ENCODE assay signal across 14 cellular contexts in genomic region chr17:72640415-72641165, GRCh38.
DNase-seq lines count a peak whose midpoint lies in the region; ATAC-seq, FAIRE-seq and TF ChIP-seq lines count a peak whose summit lies in the region.
"Had no signal": no experiment of that assay in that cellular context is flagged by ENCODE, and none has a peak within 500 bp of the region (broad histone marks: within the 10 kb centered on the region; RNA-seq: fewer than 3 reads in every experiment).

No MANE protein-coding gene starts in this region.

- no peaks in the 10 kb centered on the region for H3K9me2 ChIP-seq in HCT116 (ENCODE audit: insufficient read depth)

- TF ChIP-seq RAD21 in HCT116 (IDR thresholded peaks at IDR 0.05; ENCODE audit: low read depth) = no peak; the same call in 1 of the 2 replicates

- WGBS in thymus = 40% methylated on average over 61 of the region's 61 CpGs

- CTCF ChIA-PET in HCT116 (lab: Charles Lee) = no interaction called here

- RAD21 ChIA-PET in HCT116 (lab: Charles Lee; ENCODE audit: low non-redundant PET in 1 of 2, low total read pairs in 2 of 2, uncharacterized antibody in 2 of 2, unreplicated experiment in 2 of 2) = interaction anchor here in 1 of 2 experiments (0.6 kb wide), 1 partner anchor 25 kb away, joined by 5 read pairs; no protein-coding TSS in a partner anchor

- FAIRE-seq in keratinocyte (lab: Jason Lieb, UNC) = no peak

- peak overlapping the region; percentile 50 for H3K9ac ChIP-seq in HCT116 (ENCODE audit: low read length)
- H3K9ac ChIP-seq in keratinocyte (ENCODE audit: control insufficient read depth, extremely low read depth, insufficient read depth, low read length) = peak overlapping the region; percentile 47

- H3K9me3 ChIP-seq in HCT116 (ENCODE audit: control insufficient read depth in 1 of 2, insufficient read depth in 1 of 2, low read depth in 1 of 2, low read length in 2 of 2) (no peaks in the 10 kb centered on the region; a peak in 1 of 4 replicates), keratinocyte (ENCODE audit: control insufficient read depth, low read depth, low read length) (no peaks in the 10 kb centered on the region), thymus (ENCODE audit: control insufficient read depth) (no peaks in the 10 kb centered on the region)

- POLR2A ChIA-PET in HCT116 (lab: Charles Lee) = no interaction called here

- peaks cover 16 to 29% of the 10 kb centered on the region in 2 experiments for H3K4me1 ChIP-seq in HCT116 (ENCODE audit: control insufficient read depth in 1 of 2, insufficient read depth in 2 of 2, low read length in 2 of 2)
- H3K4me1 ChIP-seq in keratinocyte (ENCODE audit: control insufficient read depth, extremely low read depth, insufficient read depth, low read length) = peaks cover 12% of the 10 kb centered on the region
- H3K4me1 ChIP-seq in thymus (ENCODE audit: control insufficient read depth, insufficient read depth, low read length) = peaks cover 2% of the 10 kb centered on the region

- dilution Hi-C loops in keratinocyte (cut with MboI; ENCODE audit: extremely low pct_ligation_motif_present, low sequenced_read_pairs) = no loop called here

- no peak for TF ChIP-seq POLR2A in HCT116 (IDR thresholded peaks at IDR 0.05; ENCODE audit: borderline replicate concordance, extremely low read depth, insufficient read depth, insufficient read length)

- BruUV-seq in HCT116 (replicated peaks; lab: Mats Ljungman, UMichigan) = TSS peak; percentile 90

- H3K9me1 ChIP-seq in keratinocyte (ENCODE audit: control insufficient read depth, extremely low read depth, insufficient read depth, low read length) = no peaks in the 10 kb centered on the region

- peak overlapping the region; percentile 15 for H2AFZ ChIP-seq in HCT116 (ENCODE audit: low read depth, low read length, poor library complexity, severe bottlenecking)
- peak overlapping the region; percentile 55 for H2AFZ ChIP-seq in keratinocyte (ENCODE audit: control insufficient read depth, low read length)

- no peak for DNase-seq in HCT116 (ENCODE audit: low read depth, low spot score)
- peak; percentile 84 for DNase-seq in NCI-H69 (lab: John Stamatoyannopoulos, UW)
- no peak for DNase-seq in keratinocyte (ENCODE audit: low read depth, low spot score)
- DNase-seq in activated T-cell treated with anti-CD3 and anti-CD28 coated beads, Interleukin-2, amount 50 U/mL, for 48 hours = no peak
- DNase-seq: activated CD4-positive, alpha-beta T cell treated with anti-CD3 and anti-CD28 coated beads, Interleukin-2, amount 10 ng/mL, durations not matched to agents 24 days and 14 days; CD4-positive, alpha-beta memory T cell; immature natural killer cell; naive thymus-derived CD8-positive, alpha-beta T cell; NCI-H2171 treated with DMSO at 0.1 percent for 48 hours; RPMI8226; stimulated activated naive CD8-positive, alpha-beta T cell treated with anti-CD3 and anti-CD28 coated beads, Interleukin-15, amount 100 ng/mL, for 72 hours had no signal

- intact Hi-C loops in HCT116 (cut with micrococcal nuclease) = no loop called here

- no peaks in the 10 kb centered on the region for H3K79me2 ChIP-seq in HCT116 (ENCODE audit: insufficient read depth, low read length)
- H3K79me2 ChIP-seq in keratinocyte (ENCODE audit: control insufficient read depth, insufficient read depth, low read length) = no peaks in the 10 kb centered on the region

- H3K4me3 ChIP-seq in HCT116 (replicated peaks in 1 of 2; ENCODE audit: low read depth in 1 of 2, low read length in 2 of 2) (peak overlapping the region; percentile 22 to 31), keratinocyte (ENCODE audit: control insufficient read depth in 2 of 3, extremely low read depth in 1 of 3, insufficient read depth in 2 of 3, low read depth in 1 of 3, low read length in 3 of 3) (peak overlapping the region in 2 of 3 experiments; percentile 51 to 60), thymus (ENCODE audit: low read length) (no peak overlapping the region)

- TF ChIP-seq CTCF in HCT116 (IDR thresholded peaks at IDR 0.05 in 2 of 3, conservative IDR thresholded peaks at IDR 0.05 in 1 of 3; ENCODE audit: borderline replicate concordance in 1 of 3, insufficient read depth in 1 of 3, low read depth in 2 of 3, low read length in 2 of 3) (no peak), keratinocyte (optimal IDR thresholded peaks at IDR 0.05 in 1 of 3, IDR thresholded peaks at IDR 0.05 in 1 of 3, conservative IDR thresholded peaks at IDR 0.05 in 1 of 3; ENCODE audit: extremely low read depth in 1 of 3, insufficient read depth in 2 of 3, low read length in 3 of 3) (no peak)

- ATAC-seq in HCT116 = peak; percentile 85
- no peak for ATAC-seq in GM21526 (IDR thresholded peaks at IDR 0.05; ENCODE audit: low FRiP score, unreplicated experiment)
- no peak for ATAC-seq in GM18858 (IDR thresholded peaks at IDR 0.05; ENCODE audit: unreplicated experiment)
- ATAC-seq: naive thymus-derived CD8-positive, alpha-beta T cell; stimulated activated naive CD8-positive, alpha-beta T cell treated with anti-CD3 and anti-CD28 coated beads, Interleukin-15, amount 100 ng/mL, for 72 hours had no signal

- peak overlapping the region; percentile 66 for H3K4me2 ChIP-seq in HCT116 (ENCODE audit: low read length)
- peak overlapping the region; percentile 75 for H3K4me2 ChIP-seq in keratinocyte (ENCODE audit: control insufficient read depth, extremely low read depth, insufficient read depth, low read depth, low read length)

- H3K27me3 ChIP-seq in HCT116 (ENCODE audit: insufficient read depth, low read length) (no peaks in the 10 kb centered on the region), keratinocyte (ENCODE audit: control insufficient read depth, extremely low read depth, insufficient read depth, low read length) (no peaks in the 10 kb centered on the region), thymus (ENCODE audit: control insufficient read depth, insufficient read depth) (no peaks in the 10 kb centered on the region)

- H4K20me1 ChIP-seq in HCT116 (ENCODE audit: insufficient read depth) = no peaks in the 10 kb centered on the region
- no peaks in the 10 kb centered on the region for H4K20me1 ChIP-seq in keratinocyte (ENCODE audit: control insufficient read depth, extremely low read depth, insufficient read depth, low read length)

- H3K27ac ChIP-seq in HCT116 (ENCODE audit: low read depth, low read length) = peak overlapping the region; percentile 39; the same call in 1 of the 2 replicates
- H3K27ac ChIP-seq in keratinocyte (ENCODE audit: control insufficient read depth, insufficient read depth, low read length) = no peak overlapping the region
- H3K27ac ChIP-seq in thymus (ENCODE audit: low read depth) = peak overlapping the region; percentile 43

- H3K36me3 ChIP-seq in HCT116 (ENCODE audit: control insufficient read depth in 1 of 2, insufficient read depth in 2 of 2, low read length in 2 of 2) (no peaks in the 10 kb centered on the region), keratinocyte (ENCODE audit: control insufficient read depth in 2 of 2, extremely low read depth in 1 of 2, insufficient read depth in 2 of 2, low read length in 2 of 2) (no peaks in the 10 kb centered on the region), thymus (ENCODE audit: control insufficient read depth, insufficient read depth) (no peaks in the 10 kb centered on the region)

TF ChIP-seq in HCT116, 20 proteins besides CTCF, POLR2A, EP300 and RAD21 (continues in another document):
- TF ChIP-seq, protein P1, sequence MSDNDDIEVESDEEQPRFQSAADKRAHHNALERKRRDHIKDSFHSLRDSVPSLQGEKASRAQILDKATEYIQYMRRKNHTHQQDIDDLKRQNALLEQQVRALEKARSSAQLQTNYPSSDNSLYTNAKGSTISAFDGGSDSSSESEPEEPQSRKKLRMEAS (IDR thresholded peaks at IDR 0.05) = peak; percentile 98
- TF ChIP-seq ZFX (IDR thresholded peaks at IDR 0.05) (0 out of 2 replicates have a peak, but pooled peaks have one; percentile 34), JUND (IDR thresholded peaks at IDR 0.05) (no peak), CBX3 (IDR thresholded peaks at IDR 0.05; ENCODE audit: low read depth) (peak; percentile 97), POLR2AphosphoS5 (IDR thresholded peaks at IDR 0.05; ENCODE audit: low read depth, low read length) (peak; percentile 51; the same call in 1 of the 2 replicates), SP1 (IDR thresholded peaks at IDR 0.05; ENCODE audit: low read depth) (peak; percentile 69)
- TF ChIP-seq, protein P2, sequence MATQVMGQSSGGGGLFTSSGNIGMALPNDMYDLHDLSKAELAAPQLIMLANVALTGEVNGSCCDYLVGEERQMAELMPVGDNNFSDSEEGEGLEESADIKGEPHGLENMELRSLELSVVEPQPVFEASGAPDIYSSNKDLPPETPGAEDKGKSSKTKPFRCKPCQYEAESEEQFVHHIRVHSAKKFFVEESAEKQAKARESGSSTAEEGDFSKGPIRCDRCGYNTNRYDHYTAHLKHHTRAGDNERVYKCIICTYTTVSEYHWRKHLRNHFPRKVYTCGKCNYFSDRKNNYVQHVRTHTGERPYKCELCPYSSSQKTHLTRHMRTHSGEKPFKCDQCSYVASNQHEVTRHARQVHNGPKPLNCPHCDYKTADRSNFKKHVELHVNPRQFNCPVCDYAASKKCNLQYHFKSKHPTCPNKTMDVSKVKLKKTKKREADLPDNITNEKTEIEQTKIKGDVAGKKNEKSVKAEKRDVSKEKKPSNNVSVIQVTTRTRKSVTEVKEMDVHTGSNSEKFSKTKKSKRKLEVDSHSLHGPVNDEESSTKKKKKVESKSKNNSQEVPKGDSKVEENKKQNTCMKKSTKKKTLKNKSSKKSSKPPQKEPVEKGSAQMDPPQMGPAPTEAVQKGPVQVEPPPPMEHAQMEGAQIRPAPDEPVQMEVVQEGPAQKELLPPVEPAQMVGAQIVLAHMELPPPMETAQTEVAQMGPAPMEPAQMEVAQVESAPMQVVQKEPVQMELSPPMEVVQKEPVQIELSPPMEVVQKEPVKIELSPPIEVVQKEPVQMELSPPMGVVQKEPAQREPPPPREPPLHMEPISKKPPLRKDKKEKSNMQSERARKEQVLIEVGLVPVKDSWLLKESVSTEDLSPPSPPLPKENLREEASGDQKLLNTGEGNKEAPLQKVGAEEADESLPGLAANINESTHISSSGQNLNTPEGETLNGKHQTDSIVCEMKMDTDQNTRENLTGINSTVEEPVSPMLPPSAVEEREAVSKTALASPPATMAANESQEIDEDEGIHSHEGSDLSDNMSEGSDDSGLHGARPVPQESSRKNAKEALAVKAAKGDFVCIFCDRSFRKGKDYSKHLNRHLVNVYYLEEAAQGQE (IDR thresholded peaks at IDR 0.05; ENCODE audit: low read depth) = no peak
